ENCODE assay signal across 16 cellular contexts in genomic region chr12:91272456-91273063, GRCh38.
DNase-seq lines count a peak whose midpoint lies in the region; ATAC-seq, FAIRE-seq and TF ChIP-seq lines count a peak whose summit lies in the region.
"Had no signal": no experiment of that assay in that cellular context is flagged by ENCODE, and none has a peak within 500 bp of the region (broad histone marks: within the 10 kb centered on the region; RNA-seq: fewer than 3 reads in every experiment).

No MANE protein-coding gene starts in this region.

- no peaks in the 10 kb centered on the region for H3K27me3 ChIP-seq in skeletal muscle tissue (ENCODE audit: control insufficient read depth in 3 of 3, insufficient read depth in 3 of 3, low read length in 3 of 3)
- H3K27me3 ChIP-seq: BLaER1 had no signal

- H3K36me3 ChIP-seq in skeletal muscle tissue (ENCODE audit: control insufficient read depth in 3 of 3, insufficient read depth in 3 of 3, low read length in 3 of 3): no peaks in the 10 kb centered on the region
- H3K36me3 ChIP-seq: BLaER1 had no signal

- no peak overlapping the region for H3K9ac ChIP-seq in skeletal muscle tissue (ENCODE audit: low read depth in 1 of 3, low read length in 3 of 3)
- H3K9ac ChIP-seq: BLaER1 had no signal

- H3K27me3 Mint-ChIP-seq in chondrocyte (ENCODE audit: low read depth): no peaks in the 10 kb centered on the region

- H3K36me3 Mint-ChIP-seq in chondrocyte (ENCODE audit: low read depth): peaks cover 1% of the 10 kb centered on the region

- TF ChIP-seq CTCF in chondrocyte (IDR thresholded peaks at IDR 0.05): no peak

- H3K9me3 ChIP-seq in skeletal muscle tissue (ENCODE audit: control insufficient read depth in 3 of 3, low read length in 3 of 3): no peaks in the 10 kb centered on the region
- H3K9me3 ChIP-seq: BLaER1 had no signal

- H3K4me3 ChIP-seq in skeletal muscle tissue (ENCODE audit: low read length in 3 of 3): no peak overlapping the region
- H3K4me3 ChIP-seq: BLaER1 had no signal

- ATAC-seq in esophagus mucosa (peak; percentile 26), HG02642 (IDR thresholded peaks at IDR 0.05; ENCODE audit: poor library complexity, unreplicated experiment) (no peak)

- no peak for FAIRE-seq in urothelium cell line (lab: Jason Lieb, UNC)

- no peaks in the 10 kb centered on the region for H3K4me1 ChIP-seq in skeletal muscle tissue (ENCODE audit: control insufficient read depth in 3 of 3, insufficient read depth in 3 of 3, low read length in 3 of 3)
- H3K4me1 ChIP-seq: BLaER1 had no signal

- H3K27ac Mint-ChIP-seq in chondrocyte (ENCODE audit: unreplicated experiment): no peak overlapping the region
- H3K27ac Mint-ChIP-seq: activated T-helper 1 cell treated with anti-CD3 and anti-CD28 coated beads, Interleukin-12 subunit alpha, Interleukin-12 subunit beta, Interleukin-2, Interleukin-4 antibody, amounts not matched to agents 30 ng/mL and 10 ng/mL and 1 ng/mL, durations not matched to agents 14 hours and 24 hours and 36 hours had no signal

- H3K4me1 Mint-ChIP-seq in chondrocyte (ENCODE audit: low read depth): peaks cover 74% of the 10 kb centered on the region

- no peak overlapping the region for H3K4me3 Mint-ChIP-seq in chondrocyte (ENCODE audit: unreplicated experiment)
- H3K4me3 Mint-ChIP-seq: activated T-helper 1 cell treated with anti-CD3 and anti-CD28 coated beads, Interleukin-12 subunit alpha, Interleukin-12 subunit beta, Interleukin-2, Interleukin-4 antibody, amounts not matched to agents 30 ng/mL and 10 ng/mL and 1 ng/mL, durations not matched to agents 14 hours and 24 hours and 36 hours had no signal

- peaks cover 11% of the 10 kb centered on the region for H3K9me3 Mint-ChIP-seq in chondrocyte (ENCODE audit: low read depth)
- H3K9me3 Mint-ChIP-seq: activated T-helper 1 cell treated with anti-CD3 and anti-CD28 coated beads, Interleukin-12 subunit alpha, Interleukin-12 subunit beta, Interleukin-2, Interleukin-4 antibody, amounts not matched to agents 30 ng/mL and 10 ng/mL and 1 ng/mL, durations not matched to agents 14 hours and 24 hours and 36 hours had no signal

- DNase-seq in LHCN-M2 (ENCODE audit: low read depth): peak; percentile 13
- DNase-seq in iPS-NIHi7 (ENCODE audit: extremely low spot score): peak; percentile 28
- no peak for DNase-seq in urothelium cell line (ENCODE audit: low spot score)
- no peak for DNase-seq in activated CD8-positive, alpha-beta memory T cell treated with anti-CD3 and anti-CD28 coated beads for 24 hours
- no peak for DNase-seq in chondrocyte (ENCODE audit: low spot score)
- DNase-seq: activated CD4-positive, CD25-positive, alpha-beta regulatory T cell; central memory CD4-positive, alpha-beta T cell; GOT3; NCI-H524; SHP77 treated with DMSO at 0.1 percent for 48 hours; stimulated activated naive CD4-positive, alpha-beta T cell had no signal

- H3K27ac ChIP-seq in skeletal muscle tissue (ENCODE audit: low read depth, low read length): peak overlapping the region; percentile 1
- H3K27ac ChIP-seq: BLaER1 had no signal

Comparison
In these comparisons a context has a peak if more than half of its experiments do, and no peak if none do; other contexts are left out.
1. DNase-seq: peak in LHCN-M2 (single experiment) and iPS-NIHi7 (single experiment); none in urothelium cell line (single experiment), activated CD8-positive, alpha-beta memory T cell treated with anti-CD3 and anti-CD28 coated beads for 24 hours (single experiment) and chondrocyte (single experiment).